Comparison of ENCODE assay signal across 13 cellular contexts in the genomic region with DNA sequence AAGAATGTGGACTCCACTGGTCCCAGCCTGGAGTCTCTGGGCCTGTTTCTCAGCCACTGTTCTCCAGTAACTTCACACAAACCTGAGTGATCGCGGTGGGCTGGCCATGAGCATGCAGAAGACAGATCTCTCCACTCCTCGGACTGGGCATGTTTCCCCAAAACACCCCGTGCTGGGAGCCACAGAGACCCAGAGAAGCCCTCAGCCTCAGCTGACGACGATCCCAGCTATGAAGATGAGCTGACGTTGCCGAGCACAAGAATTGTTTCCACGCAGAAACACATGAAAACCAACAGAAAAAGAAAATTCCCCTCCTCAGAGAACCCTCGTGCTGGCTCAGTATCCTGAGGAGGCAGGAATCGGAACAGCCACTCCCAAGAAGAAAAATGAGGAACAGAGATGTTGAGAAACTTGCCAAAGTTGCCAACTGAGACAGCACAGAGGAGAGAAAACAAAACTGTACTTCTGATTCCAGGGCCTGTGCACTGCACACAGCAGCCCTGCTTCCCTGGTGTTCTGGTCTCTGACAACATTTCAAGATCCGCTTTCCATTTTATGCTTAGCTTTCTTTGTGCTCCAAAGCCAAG.
DNase-seq lines count a peak whose midpoint lies in the region; ATAC-seq lines count a peak whose summit lies in the region.
"Had no signal": no experiment of that assay in that cellular context is flagged by ENCODE, and none has a peak within 500 bp of the region (broad histone marks: within the 10 kb centered on the region; RNA-seq: fewer than 3 reads in every experiment).

No MANE protein-coding gene starts in this region.

- intact Hi-C loops in left ventricle myocardium superior (cut with micrococcal nuclease): no loop called here

- peak overlapping the region; percentile 96 for H3K27ac ChIP-seq in BLaER1

- DNase-seq in T-helper 17 cell (no peak), left ventricle myocardium superior (no peak), pons (ENCODE audit: low spot score) (peak; percentile 84), dedifferentiated amniotic fluid mesenchymal stem cell (ENCODE audit: extremely low spot score) (no peak), AML-193 (lab: John Stamatoyannopoulos, UW) (no peak), NCI-H510A (lab: John Stamatoyannopoulos, UW) (no peak)
- DNase-seq: activated CD8-positive, alpha-beta memory T cell treated with anti-CD3 and anti-CD28 coated beads, Interleukin-2, amount 10 ng/mL, durations not matched to agents 7 days and 5 days; effector CD4-positive, alpha-beta T cell; NCI-H2107; PC-3 had no signal

- peaks cover 44% of the 10 kb centered on the region for H3K36me3 ChIP-seq in BLaER1

- H3K36me3 Mint-ChIP-seq in T-helper 17 cell (ENCODE audit: low read depth): peaks cover 11% of the 10 kb centered on the region

- H3K4me3 Mint-ChIP-seq in T-helper 17 cell: no peak overlapping the region
- H3K4me3 Mint-ChIP-seq: activated CD8-positive, alpha-beta memory T cell treated with anti-CD3 and anti-CD28 coated beads, Interleukin-2, amount 10 ng/mL, durations not matched to agents 7 days and 5 days had no signal

- peaks cover 99% of the 10 kb centered on the region for H3K4me1 ChIP-seq in BLaER1

- peak overlapping the region; percentile 84 for H3K9ac ChIP-seq in BLaER1

- peak overlapping the region; percentile 89 for H3K4me2 ChIP-seq in BLaER1
- H3K4me2 ChIP-seq: smooth muscle cell had no signal

- H3K9me3 ChIP-seq in BLaER1: 0 out of 2 replicates have a peak, but pooled peaks cover 6% of the 10 kb centered on the region
- no peaks in the 10 kb centered on the region for H3K9me3 ChIP-seq in T-helper 17 cell (ENCODE audit: control insufficient read depth, low read length, poor library complexity, severe bottlenecking)

- H3K4me3 ChIP-seq in BLaER1: peak overlapping the region; percentile 2; the same call in 1 of the 2 replicates
- H3K4me3 ChIP-seq: smooth muscle cell had no signal

- H3K4me1 Mint-ChIP-seq in T-helper 17 cell: peaks cover 17% of the 10 kb centered on the region

- no peaks in the 10 kb centered on the region for H3K27me3 ChIP-seq in BLaER1

- ATAC-seq in T-helper 17 cell (peak; percentile 23), left ventricle myocardium superior (peak; percentile 34), GM18511 (IDR thresholded peaks at IDR 0.05; ENCODE audit: unreplicated experiment) (no peak)
- ATAC-seq: activated CD8-positive, alpha-beta memory T cell treated with anti-CD3 and anti-CD28 coated beads, Interleukin-2, amount 10 ng/mL, durations not matched to agents 7 days and 5 days; PC-3 had no signal

- H3K27me3 Mint-ChIP-seq in T-helper 17 cell: no peaks in the 10 kb centered on the region
- H3K27me3 Mint-ChIP-seq: activated CD8-positive, alpha-beta memory T cell treated with anti-CD3 and anti-CD28 coated beads, Interleukin-2, amount 10 ng/mL, durations not matched to agents 7 days and 5 days had no signal

- no peaks in the 10 kb centered on the region for H4K20me1 ChIP-seq in BLaER1

- peak overlapping the region; percentile 86 for H3K27ac Mint-ChIP-seq in T-helper 17 cell
